In genomic region chr12:8032242-8033152, GRCh38 we compare ENCODE assay signal across 1 cellular context.
TF ChIP-seq lines count a peak whose summit lies in the region.

Gene FOXJ2 (plus strand): TSS chr12:8032716. CDS start chr12:8039833, 7,117 bp downstream.

TF ChIP-seq in K562, 482 proteins besides CTCF, POLR2A, EP300 and RAD21 (continued from another document and continues in another):
- TF ChIP-seq ZBTB5 (IDR thresholded peaks at IDR 0.05) (no peak), SMARCB1 (IDR thresholded peaks at IDR 0.05; ENCODE audit: insufficient read length, low read depth) (no peak), CXXC5 (CRISPR knock-in tag; IDR thresholded peaks at IDR 0.05) (peak; percentile 52), MTA1 (IDR thresholded peaks at IDR 0.05; ENCODE audit: borderline replicate concordance) (no peak), RBBP5 (IDR thresholded peaks at IDR 0.05; ENCODE audit: borderline replicate concordance, insufficient read depth, low read length, poor library complexity, severe bottlenecking) (peak; percentile 80), ZFP91 (CRISPR knock-in tag; IDR thresholded peaks at IDR 0.05) (no peak), MYBL2 (IDR thresholded peaks at IDR 0.05; ENCODE audit: low read depth) (no peak), MYBL2 (CRISPR knock-in tag; IDR thresholded peaks at IDR 0.05; ENCODE audit: borderline replicate concordance) (no peak), MYC (IDR thresholded peaks at IDR 0.05; ENCODE audit: low read depth, low read length) (peak; percentile 34), MYC (CRISPR knock-in tag; IDR thresholded peaks at IDR 0.05; ENCODE audit: borderline replicate concordance, low read depth) (no peak), U2AF1 (optimal IDR thresholded peaks at IDR 0.05; ENCODE audit: low read depth, low read length) (no peak), ZBTB43 (CRISPR knock-in tag; IDR thresholded peaks at IDR 0.05) (no peak), ZEB2 (IDR thresholded peaks at IDR 0.05) (no peak), PHB2 (IDR thresholded peaks at IDR 0.05; ENCODE audit: low read depth) (no peak), PML (IDR thresholded peaks at IDR 0.05; ENCODE audit: low read length) (peak; percentile 49; the same call in 1 of the 2 replicates), ELF1 (tag; IDR thresholded peaks at IDR 0.05) (no peak), BMI1 (IDR thresholded peaks at IDR 0.05; ENCODE audit: low read length) (no peak), KDM1A (IDR thresholded peaks at IDR 0.05) (no peak), ATF3 (IDR thresholded peaks at IDR 0.05) (no peak), ATF3 (CRISPR knock-in tag; conservative IDR thresholded peaks at IDR 0.05) (no peak), SRSF1 (IDR thresholded peaks at IDR 0.05; ENCODE audit: low read depth, low read length) (no peak), TSHZ1 (CRISPR knock-in tag; IDR thresholded peaks at IDR 0.05) (no peak), RNF219 (CRISPR knock-in tag; IDR thresholded peaks at IDR 0.05) (no peak), PTRF (tag; IDR thresholded peaks at IDR 0.05) (no peak), TFAM (CRISPR knock-in tag; conservative IDR thresholded peaks at IDR 0.05) (no peak), MTF1 (CRISPR knock-in tag; IDR thresholded peaks at IDR 0.05; ENCODE audit: borderline replicate concordance) (no peak), CCAR2 (IDR thresholded peaks at IDR 0.05; ENCODE audit: low read depth, low read length) (no peak), ZFX (CRISPR knock-in tag; IDR thresholded peaks at IDR 0.05) (peak; percentile 92), KAT2B (IDR thresholded peaks at IDR 0.05; ENCODE audit: low read depth, low read length) (no peak), STAT5A (IDR thresholded peaks at IDR 0.05; ENCODE audit: borderline replicate concordance, low read length) (no peak), ZNF551 (CRISPR knock-in tag; IDR thresholded peaks at IDR 0.05) (no peak), BHLHE40 (IDR thresholded peaks at IDR 0.05; ENCODE audit: low read length) (no peak), ZNF282 (CRISPR knock-in tag; IDR thresholded peaks at IDR 0.05) (no peak), ZNF431 (CRISPR knock-in tag; IDR thresholded peaks at IDR 0.05) (no peak), ZNF408 (CRISPR knock-in tag; IDR thresholded peaks at IDR 0.05; ENCODE audit: low read depth) (no peak), IRF2 (CRISPR knock-in tag; IDR thresholded peaks at IDR 0.05) (no peak), ZNF280B (CRISPR knock-in tag; IDR thresholded peaks at IDR 0.05) (no peak), JUND (IDR thresholded peaks at IDR 0.05; ENCODE audit: borderline replicate concordance, low read depth, low read length) (no peak), JUND (tag; IDR thresholded peaks at IDR 0.05; ENCODE audit: borderline replicate concordance, low read depth, low read length) (peak; percentile 4; the same call in 1 of the 3 replicates), SAP30 (IDR thresholded peaks at IDR 0.05; ENCODE audit: borderline replicate concordance, insufficient read depth, low read depth, low read length, poor library complexity, severe bottlenecking) (peak; percentile 53), CHD1 (IDR thresholded peaks at IDR 0.05; ENCODE audit: low read length) (peak; percentile 78), CTBP1 (IDR thresholded peaks at IDR 0.05; ENCODE audit: borderline replicate concordance) (no peak), FOXM1 (IDR thresholded peaks at IDR 0.05; ENCODE audit: low read depth) (no peak), FOXM1 (CRISPR knock-in tag; IDR thresholded peaks at IDR 0.05; ENCODE audit: low read depth) (no peak), NCOA4 (IDR thresholded peaks at IDR 0.05; ENCODE audit: partially characterized antibody) (no peak), GTF2B (IDR thresholded peaks at IDR 0.05; ENCODE audit: extremely low read depth, insufficient read length) (no peak), MAX (CRISPR knock-in tag; IDR thresholded peaks at IDR 0.05) (0 out of 2 replicates have a peak, but pooled peaks have one; percentile 2), CREBBP (IDR thresholded peaks at IDR 0.05; ENCODE audit: low read depth, low read length) (no peak), CEBPB (tag; IDR thresholded peaks at IDR 0.05) (no peak)
